Comparison of ENCODE assay signal across 1 cellular context in genomic region chr15:39491115-39491916, GRCh38.
TF ChIP-seq lines count a peak whose summit lies in the region.

No MANE protein-coding gene starts in this region.

TF ChIP-seq in GM23338, 12 proteins besides CTCF, POLR2A, EP300 and RAD21 (continued from another document):
- TF ChIP-seq ZNF462 (CRISPR knock-in tag; IDR thresholded peaks at IDR 0.05) (no peak), REST (IDR thresholded peaks at IDR 0.05; ENCODE audit: unreplicated experiment) (no peak), CREB1 (CRISPR knock-in tag; IDR thresholded peaks at IDR 0.05; ENCODE audit: low read depth) (no peak), EZH2 (IDR thresholded peaks at IDR 0.05; ENCODE audit: low read depth, unreplicated experiment) (no peak), JUNB (IDR thresholded peaks at IDR 0.05; ENCODE audit: unreplicated experiment) (no peak), ETS1 (IDR thresholded peaks at IDR 0.05) (no peak), EZH2phosphoT487 (IDR thresholded peaks at IDR 0.05; ENCODE audit: unreplicated experiment) (no peak), POLR2AphosphoS5 (IDR thresholded peaks at IDR 0.05; ENCODE audit: low read depth) (no peak)
